Comparison of ENCODE assay signal across 27 cellular contexts in the genomic region with DNA sequence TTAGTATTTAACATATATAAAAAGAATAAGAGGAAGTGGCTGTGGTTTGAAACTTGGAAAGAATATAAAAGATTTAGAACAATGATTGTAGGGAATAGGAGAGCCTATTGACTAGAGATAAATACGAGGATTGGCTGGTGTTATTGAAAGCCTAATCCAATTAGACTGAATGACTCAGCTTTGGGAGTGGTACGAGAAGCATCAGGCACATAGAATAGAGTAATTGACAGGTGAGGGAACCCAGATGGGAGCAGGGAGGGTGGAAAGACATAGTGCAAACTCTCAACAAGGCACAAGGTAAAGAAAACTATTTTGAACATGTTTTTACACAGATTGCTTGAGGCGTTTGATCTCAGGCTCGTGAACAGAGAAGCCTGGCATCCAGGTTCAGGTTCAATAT.
"Had no signal": no experiment of that assay in that cellular context is flagged by ENCODE, and none has a peak within 500 bp of the region (broad histone marks: within the 10 kb centered on the region; RNA-seq: fewer than 3 reads in every experiment).

No MANE protein-coding gene starts in this region.

- H3K4me1 Mint-ChIP-seq: naive thymus-derived CD4-positive, alpha-beta T cell; nephron; stimulated activated naive CD8-positive, alpha-beta T cell treated with anti-CD3 and anti-CD28 coated beads, Interleukin-15, amount 100 ng/mL, for 72 hours had no signal

- H3K36me3 ChIP-seq: gastrocnemius medialis, left lung, prostate gland, right atrium auricular region, suprapubic skin, transverse colon, upper lobe of right lung, uterus had no signal

- ATAC-seq: gastrocnemius medialis; left lung; naive thymus-derived CD4-positive, alpha-beta T cell; sciatic nerve; stimulated activated naive CD8-positive, alpha-beta T cell treated with anti-CD3 and anti-CD28 coated beads, Interleukin-15, amount 100 ng/mL, for 72 hours; upper lobe of right lung had no signal

- H3K9me3 ChIP-seq: gastrocnemius medialis, prostate gland, suprapubic skin, transverse colon, upper lobe of right lung, uterus had no signal

- DNase-seq: cortex of kidney; foreskin fibroblast; gastrocnemius medialis; head of caudate nucleus; kidney; left lung; mammary epithelial cell; mesendoderm; midbrain; naive thymus-derived CD4-positive, alpha-beta T cell; nucleus accumbens; stimulated activated CD4-positive, alpha-beta T cell treated with anti-CD3 and anti-CD28 coated beads, Interleukin-12 subunit alpha, Interleukin-12 subunit beta, amount 100 ng/mL, for 4 hours; stimulated activated CD4-positive, alpha-beta T cell treated with anti-CD3 and anti-CD28 coated beads, Interleukin-1b, Interleukin-23, amount 100 ng/mL, for 48 hours; stimulated activated CD4-positive, alpha-beta T cell treated with anti-CD3 and anti-CD28 coated beads, Interleukin-4, amount 100 ng/mL, for 1 hour; stimulated activated CD8-positive, alpha-beta memory T cell treated with anti-CD3 and anti-CD28 coated beads, Interleukin-4, amount 100 ng/mL, for 48 hours; stimulated activated naive CD4-positive, alpha-beta T cell; stimulated activated naive CD8-positive, alpha-beta T cell treated with anti-CD3 and anti-CD28 coated beads, Interleukin-15, amount 100 ng/mL, for 72 hours; transverse colon; upper lobe of right lung; uterus had no signal

- H3K27ac ChIP-seq: gastrocnemius medialis, hepatocyte, left lung, prostate gland, right atrium auricular region, suprapubic skin, transverse colon, upper lobe of right lung, uterus had no signal

- H3K4me3 Mint-ChIP-seq: nephron; stimulated activated naive CD8-positive, alpha-beta T cell treated with anti-CD3 and anti-CD28 coated beads, Interleukin-15, amount 100 ng/mL, for 72 hours had no signal

- H3K4me3 ChIP-seq: gastrocnemius medialis, hepatocyte, left lung, prostate gland, right atrium auricular region, smooth muscle cell, suprapubic skin, transverse colon, upper lobe of right lung, uterus had no signal

- H3K79me2 ChIP-seq: hepatocyte had no signal

- H3K27ac Mint-ChIP-seq: naive thymus-derived CD4-positive, alpha-beta T cell; nephron had no signal

- H3K27me3 ChIP-seq: gastrocnemius medialis, hepatocyte, left lung, right atrium auricular region, suprapubic skin, transverse colon, upper lobe of right lung, uterus had no signal

- H3K4me2 ChIP-seq: hepatocyte, smooth muscle cell had no signal

- H3K4me1 ChIP-seq: gastrocnemius medialis, left lung, prostate gland, right atrium auricular region, suprapubic skin, transverse colon, upper lobe of right lung, uterus had no signal

- H2AFZ ChIP-seq: hepatocyte had no signal
